Comparison of ENCODE assay signal across 14 cellular contexts in the genomic region with DNA sequence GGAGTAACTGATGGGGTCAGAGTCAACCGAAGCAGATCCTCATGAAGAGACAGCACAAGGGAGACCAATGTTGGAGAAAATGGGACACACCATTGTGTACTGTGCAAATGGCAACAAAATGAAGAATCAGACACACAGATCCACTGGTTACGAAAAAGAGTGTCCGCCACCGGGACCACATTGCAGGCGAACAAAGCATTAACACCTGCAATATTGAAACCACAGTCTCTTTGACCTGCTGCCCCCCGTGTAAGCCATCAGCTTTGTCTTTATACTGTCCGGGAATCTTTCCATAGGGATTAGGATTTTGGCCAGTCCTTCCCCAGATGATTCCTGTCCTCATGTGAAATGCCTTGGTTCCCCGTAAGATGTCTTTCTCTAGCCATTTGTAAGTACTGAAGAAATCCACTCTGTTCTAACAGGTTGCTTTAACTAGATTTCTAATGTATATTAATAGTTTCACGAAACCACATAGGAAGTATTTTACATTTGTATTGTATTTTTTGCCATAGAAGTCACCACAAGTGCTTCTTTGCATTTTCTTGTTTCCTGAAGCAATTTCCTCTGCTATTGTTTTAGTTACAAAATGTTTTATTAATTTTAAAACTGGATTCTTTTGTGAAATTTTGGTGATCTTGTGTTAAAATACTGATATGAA.
A peak's percentile ranks its signal among the peaks of the same experiment; 100 is the strongest.
DNase-seq lines count a peak whose midpoint lies in the region; ATAC-seq and TF ChIP-seq lines count a peak whose summit lies in the region.
"Had no signal": no experiment of that assay in that cellular context is flagged by ENCODE, and none has a peak within 500 bp of the region (broad histone marks: within the 10 kb centered on the region; RNA-seq: fewer than 3 reads in every experiment).

No MANE protein-coding gene starts in this region.

- H3K36me3 Mint-ChIP-seq in Caco-2 (ENCODE audit: insufficient read depth, unreplicated experiment) (peaks cover 4% of the 10 kb centered on the region), Calu3 (ENCODE audit: insufficient read depth, unreplicated experiment) (no peaks in the 10 kb centered on the region)
- H3K36me3 Mint-ChIP-seq: stimulated activated effector memory CD8-positive, alpha-beta T cell treated with anti-CD3 and anti-CD28 coated beads, Interleukin-12 subunit alpha, Interleukin-12 subunit beta, amount 100 ng/mL, for 72 hours had no signal

- DNase-seq in mucosa of descending colon (no peak), Caco-2 (no peak), Calu3 (no peak), NCI-H2227 treated with DMSO at 0.1 percent for 48 hours (lab: John Stamatoyannopoulos, UW) (no peak)
- DNase-seq: activated CD4-positive, alpha-beta T cell treated with anti-CD3 and anti-CD28 coated beads, Interleukin-2, amount 50 U/mL, for 1 hour; activated gamma-delta T cell treated with Interleukin-2 at 50 U/mL for 16 hours; hypothalamus; mammary epithelial cell; NCI-H82 had no signal

- ATAC-seq in GM18870 (IDR thresholded peaks at IDR 0.05; ENCODE audit: unreplicated experiment) (peak; percentile 67), GM21529 (IDR thresholded peaks at IDR 0.05; ENCODE audit: unreplicated experiment) (peak; percentile 84), HG03108 (IDR thresholded peaks at IDR 0.05; ENCODE audit: unreplicated experiment) (peak; percentile 74), mucosa of descending colon (peak; percentile 16), HG03095 (IDR thresholded peaks at IDR 0.05; ENCODE audit: unreplicated experiment) (no peak)
- ATAC-seq: stimulated activated effector memory CD8-positive, alpha-beta T cell treated with anti-CD3 and anti-CD28 coated beads, Interleukin-12 subunit alpha, Interleukin-12 subunit beta, amount 100 ng/mL, for 72 hours had no signal

- H3K27ac Mint-ChIP-seq in Caco-2 (ENCODE audit: unreplicated experiment) (no peak overlapping the region), Calu3 (ENCODE audit: unreplicated experiment) (no peak overlapping the region)
- H3K27ac Mint-ChIP-seq: stimulated activated effector memory CD8-positive, alpha-beta T cell treated with anti-CD3 and anti-CD28 coated beads, Interleukin-12 subunit alpha, Interleukin-12 subunit beta, amount 100 ng/mL, for 72 hours had no signal

- H3K27me3 Mint-ChIP-seq in Caco-2 (ENCODE audit: insufficient read depth, unreplicated experiment), result no peaks in the 10 kb centered on the region
- H3K27me3 Mint-ChIP-seq in Calu3 (ENCODE audit: unreplicated experiment), result peaks cover 93% of the 10 kb centered on the region

- POLR2A ChIA-PET in Caco-2 (lab: Charles Lee), result no interaction called here

- BruUV-seq in Caco-2 (replicated peaks; lab: Mats Ljungman, UMichigan) (no TSS peak), Calu3 (replicated peaks; lab: Mats Ljungman, UMichigan) (no TSS peak)

- CTCF ChIA-PET in Caco-2 (lab: Charles Lee) (no interaction called here), Calu3 (lab: Charles Lee) (no interaction called here)

- no peaks in the 10 kb centered on the region for H3K9me3 ChIP-seq in mucosa of descending colon
- 0 out of 2 replicates have a peak, but pooled peaks cover 8% of the 10 kb centered on the region for H3K9me3 ChIP-seq in Caco-2

- TF ChIP-seq CTCF in mucosa of descending colon (IDR thresholded peaks at IDR 0.05), result no peak
- no peak for TF ChIP-seq CTCF in Caco-2 (IDR thresholded peaks at IDR 0.05; ENCODE audit: insufficient read depth in 1 of 2, low read depth in 1 of 2, low read length in 1 of 2, severe bottlenecking in 1 of 2, unreplicated experiment in 1 of 2)
- TF ChIP-seq CTCF in Calu3 (IDR thresholded peaks at IDR 0.05; ENCODE audit: unreplicated experiment), result no peak

- intact Hi-C loops in mucosa of descending colon (cut with DNase I, micrococcal nuclease), result no loop called here
- intact Hi-C loops in Caco-2 (cut with micrococcal nuclease; ENCODE audit: unreplicated experiment), result no loop called here
- intact Hi-C loops in Calu3 (cut with micrococcal nuclease; ENCODE audit: unreplicated experiment), result no loop called here

- H3K4me3 ChIP-seq in mucosa of descending colon (no peak overlapping the region), Caco-2 (ENCODE audit: low read depth, low read length) (no peak overlapping the region)

- H3K36me3 ChIP-seq in mucosa of descending colon (ENCODE audit: low read depth), result no peaks in the 10 kb centered on the region
- no peaks in the 10 kb centered on the region for H3K36me3 ChIP-seq in Caco-2 (ENCODE audit: control insufficient read depth, insufficient read depth, low read length)

- no peaks in the 10 kb centered on the region for H3K9me3 Mint-ChIP-seq in Caco-2 (ENCODE audit: unreplicated experiment)
- peaks cover 3% of the 10 kb centered on the region for H3K9me3 Mint-ChIP-seq in Calu3 (ENCODE audit: low read depth, unreplicated experiment)
- H3K9me3 Mint-ChIP-seq: stimulated activated effector memory CD8-positive, alpha-beta T cell treated with anti-CD3 and anti-CD28 coated beads, Interleukin-12 subunit alpha, Interleukin-12 subunit beta, amount 100 ng/mL, for 72 hours had no signal

- H3K4me3 Mint-ChIP-seq in Caco-2 (ENCODE audit: unreplicated experiment) (no peak overlapping the region), Calu3 (ENCODE audit: low read depth, unreplicated experiment) (no peak overlapping the region)
- H3K4me3 Mint-ChIP-seq: stimulated activated effector memory CD8-positive, alpha-beta T cell treated with anti-CD3 and anti-CD28 coated beads, Interleukin-12 subunit alpha, Interleukin-12 subunit beta, amount 100 ng/mL, for 72 hours had no signal

- H3K4me1 ChIP-seq in mucosa of descending colon (ENCODE audit: low read depth), result no peaks in the 10 kb centered on the region
- H3K4me1 ChIP-seq in Caco-2, result peaks cover 19% of the 10 kb centered on the region

- H3K4me1 Mint-ChIP-seq in Caco-2 (ENCODE audit: low read depth, unreplicated experiment) (peaks cover 17% of the 10 kb centered on the region), Calu3 (ENCODE audit: low read depth, unreplicated experiment) (no peaks in the 10 kb centered on the region)
- H3K4me1 Mint-ChIP-seq: stimulated activated effector memory CD8-positive, alpha-beta T cell treated with anti-CD3 and anti-CD28 coated beads, Interleukin-12 subunit alpha, Interleukin-12 subunit beta, amount 100 ng/mL, for 72 hours had no signal

- no peaks in the 10 kb centered on the region for H3K27me3 ChIP-seq in Caco-2 (replicated peaks; ENCODE audit: control insufficient read depth, insufficient read depth, low read length)
